Comparison of ENCODE assay signal across 8 cellular contexts in genomic region chr3:12719541-12719940, GRCh38. TPM values are rescaled to one million over a fixed set of nuclear protein-coding genes. Genes with fewer than 3 reads are reported as not detected.
DNase-seq lines count a peak whose midpoint lies in the region; ATAC-seq, FAIRE-seq and TF ChIP-seq lines count a peak whose summit lies in the region.

No MANE protein-coding gene starts in this region.

- H3K9ac ChIP-seq in astrocyte (ENCODE audit: low read length) = peak overlapping the region; percentile 48

- H3K27ac ChIP-seq in astrocyte (ENCODE audit: low read depth, low read length) (no peak overlapping the region), lower lobe of right lung (no peak overlapping the region), thoracic aorta (no peak overlapping the region), uterus (no peak overlapping the region)

- H3K4me3 Mint-ChIP-seq in activated CD8-positive, alpha-beta memory T cell treated with anti-CD3 and anti-CD28 coated beads, Interleukin-2, amount 10 ng/mL, durations not matched to agents 7 days and 5 days = peak overlapping the region; percentile 15
- no peak overlapping the region for H3K4me3 Mint-ChIP-seq in astrocyte (ENCODE audit: unreplicated experiment)

- CTCF ChIA-PET in activated CD8-positive, alpha-beta memory T cell treated with anti-CD3 and anti-CD28 coated beads, Interleukin-2, amount 10 ng/mL, durations not matched to agents 7 days and 5 days (lab: Charles Lee) = interaction anchor here (0.5 to 6.8 kb wide), 13 partner anchors 10 to 1883 kb away, joined by 3 to 27 read pairs (median 4); partner anchors contain the start of gene TSEN2

- H3K79me2 ChIP-seq in astrocyte (ENCODE audit: insufficient read depth, low read length) = no peaks in the 10 kb centered on the region

- peaks cover 5% of the 10 kb centered on the region for H3K27me3 Mint-ChIP-seq in activated CD8-positive, alpha-beta memory T cell treated with anti-CD3 and anti-CD28 coated beads, Interleukin-2, amount 10 ng/mL, durations not matched to agents 7 days and 5 days
- peaks cover 6% of the 10 kb centered on the region for H3K27me3 Mint-ChIP-seq in astrocyte (ENCODE audit: low read depth, unreplicated experiment)

- TF ChIP-seq POLR2A in uterus (IDR thresholded peaks at IDR 0.05) = no peak

- peak overlapping the region; percentile 78 for H2AFZ ChIP-seq in astrocyte (ENCODE audit: low read depth, low read length)

- H4K20me1 ChIP-seq in astrocyte (ENCODE audit: insufficient read depth, low read length) = no peaks in the 10 kb centered on the region

- ATAC-seq in activated CD8-positive, alpha-beta memory T cell treated with anti-CD3 and anti-CD28 coated beads, Interleukin-2, amount 10 ng/mL, durations not matched to agents 7 days and 5 days = no peak
- ATAC-seq in lower lobe of right lung (no peak), thoracic aorta (ENCODE audit: insufficient number of reproducible peaks, low FRiP score, low read depth) (peak; percentile 2), HG02870 (IDR thresholded peaks at IDR 0.05; ENCODE audit: unreplicated experiment) (no peak)

- H3K4me1 ChIP-seq in astrocyte (ENCODE audit: insufficient read depth, low read length) (peaks cover 5% of the 10 kb centered on the region), lower lobe of right lung (no peaks in the 10 kb centered on the region), thoracic aorta (ENCODE audit: control insufficient read depth in 1 of 2, low read depth in 2 of 2) (peaks cover 7 to 9% of the 10 kb centered on the region in 2 donors), uterus (no peaks in the 10 kb centered on the region)

- H3K9me3 ChIP-seq in astrocyte (ENCODE audit: insufficient read depth, low read depth, low read length) (no peaks in the 10 kb centered on the region), lower lobe of right lung (no peaks in the 10 kb centered on the region), thoracic aorta (no peaks in the 10 kb centered on the region), uterus (no peaks in the 10 kb centered on the region)

- no peak overlapping the region for H3K27ac Mint-ChIP-seq in activated CD8-positive, alpha-beta memory T cell treated with anti-CD3 and anti-CD28 coated beads, Interleukin-2, amount 10 ng/mL, durations not matched to agents 7 days and 5 days
- peak overlapping the region; percentile 44 for H3K27ac Mint-ChIP-seq in astrocyte (ENCODE audit: unreplicated experiment)

- no peak for FAIRE-seq in astrocyte (lab: Jason Lieb, UNC)

- H3K4me1 Mint-ChIP-seq in activated CD8-positive, alpha-beta memory T cell treated with anti-CD3 and anti-CD28 coated beads, Interleukin-2, amount 10 ng/mL, durations not matched to agents 7 days and 5 days = peaks cover 12% of the 10 kb centered on the region
- no peaks in the 10 kb centered on the region for H3K4me1 Mint-ChIP-seq in astrocyte (ENCODE audit: low read depth, unreplicated experiment)

- H3K36me3 Mint-ChIP-seq in activated CD8-positive, alpha-beta memory T cell treated with anti-CD3 and anti-CD28 coated beads, Interleukin-2, amount 10 ng/mL, durations not matched to agents 7 days and 5 days = no peaks in the 10 kb centered on the region
- H3K36me3 Mint-ChIP-seq in astrocyte (ENCODE audit: low read depth, unreplicated experiment) = no peaks in the 10 kb centered on the region

- TF ChIP-seq CTCF in astrocyte (IDR thresholded peaks at IDR 0.05; ENCODE audit: insufficient read depth, low read depth, low read length) (no peak), lower lobe of right lung (IDR thresholded peaks at IDR 0.05) (no peak), thoracic aorta (IDR thresholded peaks at IDR 0.05) (no peak), uterus (IDR thresholded peaks at IDR 0.05) (no peak)

- no peaks in the 10 kb centered on the region for H3K27me3 ChIP-seq in astrocyte (ENCODE audit: insufficient read depth, low read length)
- no peaks in the 10 kb centered on the region for H3K27me3 ChIP-seq in lower lobe of right lung (ENCODE audit: low read depth)
- no peaks in the 10 kb centered on the region for H3K27me3 ChIP-seq in thoracic aorta (replicated peaks; ENCODE audit: insufficient read depth)
- H3K27me3 ChIP-seq in uterus = no peaks in the 10 kb centered on the region

- no peaks in the 10 kb centered on the region for H3K36me3 ChIP-seq in astrocyte (ENCODE audit: insufficient read depth, low read length)
- H3K36me3 ChIP-seq in lower lobe of right lung = no peaks in the 10 kb centered on the region
- H3K36me3 ChIP-seq in thoracic aorta = no peaks in the 10 kb centered on the region
- no peaks in the 10 kb centered on the region for H3K36me3 ChIP-seq in uterus

- DNase-seq in activated CD8-positive, alpha-beta memory T cell treated with anti-CD3 and anti-CD28 coated beads, Interleukin-2, amount 10 ng/mL, durations not matched to agents 7 days and 5 days = no peak
- no peak for DNase-seq in activated CD8-positive, alpha-beta memory T cell treated with anti-CD3 and anti-CD28 coated beads, Interleukin-2, amount 50 U/mL, for 48 hours
- DNase-seq in astrocyte (ENCODE audit: low read depth) (no peak), lower lobe of right lung (no peak), thoracic aorta (ENCODE audit: low spot score) (no peak), NCI-H187 treated with DMSO at 0.1 percent for 48 hours (lab: John Stamatoyannopoulos, UW) (no peak), uterus (no peak)

- H3K4me3 ChIP-seq in astrocyte (ENCODE audit: insufficient read depth, low read depth, low read length) (peak overlapping the region; percentile 51), lower lobe of right lung (peak overlapping the region; percentile 27), thoracic aorta (peak overlapping the region; percentile 53), uterus (peak overlapping the region in 1 of 2 donors; percentile 25)

- peak overlapping the region; percentile 85 for H3K4me2 ChIP-seq in astrocyte (ENCODE audit: low read length)

- intact Hi-C loops in lower lobe of right lung (cut with DNase I) = no loop called here
- intact Hi-C loops in uterus (cut with DNase I; ENCODE audit: low total_unique reads) = no loop called here

- no peaks in the 10 kb centered on the region for H3K9me3 Mint-ChIP-seq in activated CD8-positive, alpha-beta memory T cell treated with anti-CD3 and anti-CD28 coated beads, Interleukin-2, amount 10 ng/mL, durations not matched to agents 7 days and 5 days (ENCODE audit: low read depth)
- no peaks in the 10 kb centered on the region for H3K9me3 Mint-ChIP-seq in astrocyte (ENCODE audit: unreplicated experiment)

RNA-seq across cellular contexts. Expression of gene TMEM40, which starts 39.5 kb away (rescaled TPM):
- total RNA-seq in activated CD8-positive, alpha-beta memory T cell treated with anti-CD3 and anti-CD28 coated beads, Interleukin-2, amount 10 ng/mL, durations not matched to agents 7 days and 5 days = not detected
- total RNA-seq in astrocyte (1.3 and 2.0 TPM in 2 replicates), lower lobe of right lung (1.0 TPM), thoracic aorta (not detected), uterus (not detected)

RNA-seq across cellular contexts. Expression of gene RAF1, which starts 55.6 kb away (rescaled TPM):
- 10 to 100 TPM; 92.4 to 96.8 TPM for total RNA-seq in activated CD8-positive, alpha-beta memory T cell treated with anti-CD3 and anti-CD28 coated beads, Interleukin-2, amount 10 ng/mL, durations not matched to agents 7 days and 5 days
- total RNA-seq in astrocyte (74.4 and 80.9 TPM in 2 replicates), lower lobe of right lung (92.7 TPM), thoracic aorta (100 to 1,000 TPM; 158 to 183 TPM), uterus (100 to 1,000 TPM in 2 of 4 donors, 10 to 100 TPM in 2; 74.5 to 123 (median 110) TPM)
